Comparison of ENCODE assay signal across 13 cellular contexts in genomic region chr6:44779130-44779826, GRCh38.
A peak's percentile ranks its signal among the peaks of the same experiment; 100 is the strongest.
DNase-seq lines count a peak whose midpoint lies in the region; ATAC-seq and TF ChIP-seq lines count a peak whose summit lies in the region.
"Had no signal": no experiment of that assay in that cellular context is flagged by ENCODE, and none has a peak within 500 bp of the region (broad histone marks: within the 10 kb centered on the region; RNA-seq: fewer than 3 reads in every experiment).

No MANE protein-coding gene starts in this region.

- intact Hi-C loops in left lung (cut with DNase I) (no loop called here), sigmoid colon (cut with DNase I) (no loop called here)

- TF ChIP-seq CTCF in GM13977 (IDR thresholded peaks at IDR 0.05; ENCODE audit: extremely low read depth, insufficient read depth, missing control alignments) (no peak), left lung (IDR thresholded peaks at IDR 0.05) (no peak), sigmoid colon (IDR thresholded peaks at IDR 0.05) (no peak)

- TF ChIP-seq EP300 in sigmoid colon (IDR thresholded peaks at IDR 0.05) = no peak

- H3K27ac ChIP-seq in left lung (no peak overlapping the region), sigmoid colon (no peak overlapping the region)
- H3K27ac ChIP-seq: C4-2B, SK-N-MC had no signal

- ATAC-seq in GM21381 (IDR thresholded peaks at IDR 0.05; ENCODE audit: unreplicated experiment) (peak; percentile 74), HG03378 (IDR thresholded peaks at IDR 0.05; ENCODE audit: unreplicated experiment) (peak; percentile 76), left lung (peak; percentile 73)

- H3K9me3 ChIP-seq in left lung (peaks cover 0 to 4% of the 10 kb centered on the region in 2 donors), sigmoid colon (no peaks in the 10 kb centered on the region)

- H3K36me3 ChIP-seq in left lung (no peaks in the 10 kb centered on the region), sigmoid colon (no peaks in the 10 kb centered on the region)
- H3K36me3 ChIP-seq: MG63 had no signal

- H3K27me3 ChIP-seq in left lung (no peaks in the 10 kb centered on the region), sigmoid colon (no peaks in the 10 kb centered on the region)
- H3K27me3 ChIP-seq: MG63 had no signal

- H3K4me1 ChIP-seq in left lung (no peaks in the 10 kb centered on the region), sigmoid colon (peaks cover 0 to 3% (median 0%) of the 10 kb centered on the region in 4 donors)

- H3K4me3 ChIP-seq in left lung = no peak overlapping the region
- no peak overlapping the region for H3K4me3 ChIP-seq in sigmoid colon
- H3K4me3 ChIP-seq: MG63, SK-N-MC had no signal

- TF ChIP-seq POLR2A in sigmoid colon (IDR thresholded peaks at IDR 0.05) = no peak

- DNase-seq in GM13977 (ENCODE audit: low spot score) (peak; percentile 13), left lung (peak in 1 of 2 donors; percentile 48), sigmoid colon (no peak), NCI-H446 (lab: John Stamatoyannopoulos, UW) (no peak), KBM-7 (no peak), retina (no peak)
- DNase-seq: activated CD4-positive, alpha-beta T cell treated with anti-CD3 and anti-CD28 coated beads, Interleukin-2, amount 50 U/mL, for 1 hour; MG63; NCI-H526 had no signal

- WGBS in sigmoid colon, 2 donors = 72 to 78% methylated on average over 8 of the region's 8 CpGs

- in situ Hi-C loops in GM13977 (cut with MboI; ENCODE audit: low pct_unique_long_range_greater_than_20kb, low sequenced_read_pairs, unreplicated experiment) = no loop called here
- in situ Hi-C loops in KBM-7 (cut with MboI; ENCODE audit: low pct_unique_long_range_greater_than_20kb, low sequenced_read_pairs) = no loop called here
